In the genomic region with DNA sequence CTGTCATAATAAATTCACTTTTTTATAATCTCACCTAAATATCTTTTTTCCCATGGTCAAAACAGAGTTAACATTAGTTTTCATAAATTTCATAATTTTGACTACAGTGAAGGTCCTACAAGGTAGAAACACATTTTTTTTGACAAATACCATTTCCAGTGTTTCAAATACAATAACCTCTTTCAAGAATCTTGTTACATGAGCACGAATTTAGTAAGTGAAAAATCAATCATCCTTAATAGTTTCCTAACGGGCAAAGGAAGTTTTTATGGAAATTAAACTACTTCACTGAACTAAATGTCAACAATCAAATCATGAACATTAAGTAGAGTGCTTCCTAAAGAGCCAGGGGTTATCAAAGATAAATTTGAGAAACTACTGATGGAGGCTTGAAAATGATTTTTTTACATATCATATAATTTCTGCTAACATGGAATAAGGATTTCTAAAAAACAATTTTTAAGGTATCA, we compare ENCODE assay signal across 1 cellular context.
A peak's percentile ranks its signal among the peaks of the same experiment; 100 is the strongest.
TF ChIP-seq lines count a peak whose summit lies in the region.

No MANE protein-coding gene starts in this region.

TF ChIP-seq in HEK293, 187 proteins besides CTCF, POLR2A, EP300 and RAD21 (continued from another document):
- TF ChIP-seq, protein P1, sequence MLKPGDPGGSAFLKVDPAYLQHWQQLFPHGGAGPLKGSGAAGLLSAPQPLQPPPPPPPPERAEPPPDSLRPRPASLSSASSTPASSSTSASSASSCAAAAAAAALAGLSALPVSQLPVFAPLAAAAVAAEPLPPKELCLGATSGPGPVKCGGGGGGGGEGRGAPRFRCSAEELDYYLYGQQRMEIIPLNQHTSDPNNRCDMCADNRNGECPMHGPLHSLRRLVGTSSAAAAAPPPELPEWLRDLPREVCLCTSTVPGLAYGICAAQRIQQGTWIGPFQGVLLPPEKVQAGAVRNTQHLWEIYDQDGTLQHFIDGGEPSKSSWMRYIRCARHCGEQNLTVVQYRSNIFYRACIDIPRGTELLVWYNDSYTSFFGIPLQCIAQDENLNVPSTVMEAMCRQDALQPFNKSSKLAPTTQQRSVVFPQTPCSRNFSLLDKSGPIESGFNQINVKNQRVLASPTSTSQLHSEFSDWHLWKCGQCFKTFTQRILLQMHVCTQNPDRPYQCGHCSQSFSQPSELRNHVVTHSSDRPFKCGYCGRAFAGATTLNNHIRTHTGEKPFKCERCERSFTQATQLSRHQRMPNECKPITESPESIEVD (tag by site-specific recombination; IDR thresholded peaks at IDR 0.05) = peak; percentile 90
- no peak for TF ChIP-seq ZNF585B (tag by site-specific recombination; IDR thresholded peaks at IDR 0.05)
